23 cellular contexts compared by ENCODE assay signal in the genomic region with DNA sequence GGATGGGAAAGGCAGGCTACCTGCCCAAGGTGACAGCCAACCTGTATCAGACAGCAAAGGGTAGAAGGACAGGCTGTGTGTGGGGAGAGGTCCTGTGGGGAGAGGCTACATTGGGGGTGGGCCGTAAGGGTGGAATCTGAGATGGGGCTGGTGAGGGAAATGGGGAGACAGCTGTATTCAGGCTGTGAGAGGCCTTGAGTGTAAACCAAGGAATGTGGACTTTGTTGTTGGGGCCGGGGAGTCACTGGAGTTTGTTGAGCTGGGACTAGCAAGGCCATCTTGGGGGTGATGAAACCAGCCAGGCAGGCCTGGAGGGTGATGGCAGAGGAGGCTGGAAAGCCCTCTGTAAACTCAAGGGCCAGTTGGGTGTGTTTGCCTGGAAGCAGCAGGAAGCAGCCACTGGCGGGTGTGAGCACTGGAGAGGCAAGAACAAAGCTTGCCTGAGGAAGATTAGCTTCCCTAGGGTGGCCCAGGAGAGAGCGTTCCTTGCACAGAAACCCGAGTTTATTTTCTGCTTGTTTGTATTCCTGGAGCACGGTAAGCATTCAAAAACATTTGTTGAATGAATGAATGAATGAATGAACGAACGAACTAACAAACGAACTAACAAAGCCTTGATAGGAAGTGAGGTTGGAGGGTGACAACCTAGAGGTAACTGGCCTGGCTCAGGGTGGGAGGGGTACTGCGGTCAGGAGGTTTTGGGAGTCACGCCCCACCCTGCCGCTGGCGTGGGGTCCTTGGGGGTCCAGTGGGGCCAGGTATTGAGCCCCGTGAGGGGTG. TPM values are rescaled to one million over a fixed set of nuclear protein-coding genes. Genes with fewer than 3 reads are reported as not detected.
DNase-seq lines count a peak whose midpoint lies in the region; ATAC-seq, FAIRE-seq and TF ChIP-seq lines count a peak whose summit lies in the region.
"Had no signal": no experiment of that assay in that cellular context is flagged by ENCODE, and none has a peak within 500 bp of the region (broad histone marks: within the 10 kb centered on the region; RNA-seq: fewer than 3 reads in every experiment).

No MANE protein-coding gene starts in this region.

- TF ChIP-seq CTCF in K562 (IDR thresholded peaks at IDR 0.05 in 2 of 3, conservative IDR thresholded peaks at IDR 0.05 in 1 of 3; ENCODE audit: insufficient read depth in 2 of 3, low read depth in 1 of 3, low read length in 3 of 3) (no peak), gastroesophageal sphincter (IDR thresholded peaks at IDR 0.05) (no peak)

- H2AFZ ChIP-seq in K562 (ENCODE audit: low read depth, low read length), result no peak overlapping the region
- no peak overlapping the region for H2AFZ ChIP-seq in neuronal stem cell (ENCODE audit: low read length)

- no peak overlapping the region for H2AK5ac ChIP-seq in neuronal stem cell (ENCODE audit: low read depth, low read length)

- WGBS in K562 (ENCODE audit: insufficient coverage, low coverage, missing lambda C conversion rate), result 40% methylated on average over 14 of the region's 14 CpGs
- no CpG with 5 or more reads among the region's 14 CpGs for WGBS in neuronal stem cell (ENCODE audit: extremely low coverage in 2 of 2, insufficient read length in 2 of 2, insufficient replicate concordance in 1 of 2), 2 donors
- 72 to 85% methylated on average over 10 to 11 of the region's 14 CpGs for WGBS in gastroesophageal sphincter (ENCODE audit: low coverage in 1 of 2), 2 donors

- CTCF ChIA-PET in K562 (lab: Yijun Ruan, JAX; ENCODE audit: low intra/inter-chr PET ratio), result interaction anchor here (0.7 to 1.7 kb wide), 2 partner anchors 88 to 244 kb away, joined by 3 to 4 read pairs; no protein-coding TSS in a partner anchor

- H3K4me3 ChIP-seq in K562 (no peak overlapping the region), neuronal stem cell (ENCODE audit: low read length in 2 of 2) (no peak overlapping the region), gastroesophageal sphincter (no peak overlapping the region)
- H3K4me3 ChIP-seq: esophagus muscularis mucosa had no signal

- no peak overlapping the region for H3K23ac ChIP-seq in neuronal stem cell (ENCODE audit: low read depth, low read length, poor library complexity)

- no peaks in the 10 kb centered on the region for H3K36me3 ChIP-seq in K562 (ENCODE audit: control insufficient read depth, insufficient read depth, low read length)
- peaks cover 3 to 4% of the 10 kb centered on the region in 2 donors for H3K36me3 ChIP-seq in neuronal stem cell (replicated peaks in 1 of 2; ENCODE audit: control insufficient read depth in 2 of 2, insufficient read depth in 2 of 2, low read length in 2 of 2)
- no peaks in the 10 kb centered on the region for H3K36me3 ChIP-seq in gastroesophageal sphincter
- H3K36me3 ChIP-seq: esophagus muscularis mucosa had no signal

- H3K9ac ChIP-seq in K562 (ENCODE audit: insufficient read depth in 1 of 2, low read depth in 2 of 2, low read length in 2 of 2) (peak overlapping the region in 1 of 2 experiments; percentile 56; a peak in 1 of 4 replicates), neuronal stem cell (ENCODE audit: low read depth, low read length, poor library complexity) (peak overlapping the region; percentile 78)

- peak overlapping the region; percentile 34 for H2BK12ac ChIP-seq in neuronal stem cell (ENCODE audit: low read length)

- H3K9me3 ChIP-seq in K562 (replicated peaks; ENCODE audit: control insufficient read depth, insufficient read depth, low read depth, low read length) (no peaks in the 10 kb centered on the region), neuronal stem cell (replicated peaks in 1 of 2; ENCODE audit: control insufficient read depth in 2 of 2, insufficient read depth in 1 of 2, low read depth in 1 of 2, low read length in 2 of 2) (no peaks in the 10 kb centered on the region), gastroesophageal sphincter (no peaks in the 10 kb centered on the region)
- H3K9me3 ChIP-seq: esophagus muscularis mucosa had no signal

- peak overlapping the region; percentile 59 for H3K14ac ChIP-seq in neuronal stem cell (ENCODE audit: low read length)

- H3K27me3 ChIP-seq in K562 (ENCODE audit: control insufficient read depth in 2 of 2, insufficient read depth in 2 of 2, low read length in 2 of 2), result peaks cover 11 to 28% of the 10 kb centered on the region in 2 experiments
- no peaks in the 10 kb centered on the region for H3K27me3 ChIP-seq in neuronal stem cell (ENCODE audit: control insufficient read depth in 3 of 3, insufficient read depth in 3 of 3, low read depth in 1 of 3, low read length in 3 of 3)
- H3K27me3 ChIP-seq in gastroesophageal sphincter, result peaks cover 15% of the 10 kb centered on the region

- no peak for ATAC-seq in K562
- no peak for ATAC-seq in HG03108 (IDR thresholded peaks at IDR 0.05; ENCODE audit: unreplicated experiment)
- ATAC-seq in gastroesophageal sphincter, result no peak
- ATAC-seq: CD8-positive, alpha-beta T cell; Right ventricle myocardium inferior had no signal

- H3K79me2 ChIP-seq in K562 (ENCODE audit: control insufficient read depth, insufficient read depth, low read length), result no peaks in the 10 kb centered on the region

- intact Hi-C loops in K562 (cut with micrococcal nuclease), result loop anchor here (5.0 to 10.0 kb wide), 3 partner anchors 135 to 813 kb away; no protein-coding TSS in a partner anchor

- H4K91ac ChIP-seq in neuronal stem cell (ENCODE audit: low read depth, low read length, poor library complexity), result no peak overlapping the region

- peaks cover 4% of the 10 kb centered on the region; the same call in 1 of the 2 replicates for H4K20me1 ChIP-seq in K562 (replicated peaks; ENCODE audit: control insufficient read depth, insufficient read depth, low read length)

- no peaks in the 10 kb centered on the region for H3K79me1 ChIP-seq in neuronal stem cell (ENCODE audit: low read depth, low read length)

- no peak overlapping the region for H2BK5ac ChIP-seq in neuronal stem cell (ENCODE audit: low read length)

- no peak overlapping the region for H2BK120ac ChIP-seq in neuronal stem cell (ENCODE audit: low read depth, low read length)

- H2BK15ac ChIP-seq in neuronal stem cell (ENCODE audit: low read length), result no peak overlapping the region

- no peak for FAIRE-seq in K562 (lab: Jason Lieb, UNC)
- FAIRE-seq: kidney had no signal

- in situ Hi-C loops in K562 (cut with MboI), result loop anchor here (5.0 kb wide), 1 partner anchor 230 kb away; no protein-coding TSS in a partner anchor

- DNase-seq in NCI-H510A (lab: John Stamatoyannopoulos, UW), result peak; percentile 40
- no peak for DNase-seq in K562 (ENCODE audit: extremely low read depth in 1 of 4, low spot score in 3 of 4)
- no peak for DNase-seq in neuronal stem cell (ENCODE audit: low spot score)
- no peak for DNase-seq in activated CD4-positive, alpha-beta T cell treated with anti-CD3 and anti-CD28 coated beads for 48 hours
- DNase-seq: activated CD4-positive, alpha-beta memory T cell treated with anti-CD3 and anti-CD28 coated beads for 36 hours; activated CD4-positive, CD25-positive, alpha-beta regulatory T cell; activated T-cell treated with anti-CD3 and anti-CD28 coated beads, Interleukin-2, amount 50 U/mL, for 1 hour; CD8-positive, alpha-beta T cell; DMS79 treated with DMSO at 0.1 percent for 48 hours; effector CD8-positive, alpha-beta T cell; KG1; kidney; MV-4-11; occipital lobe; stimulated activated CD4-positive, alpha-beta T cell treated with anti-CD3 and anti-CD28 coated beads, Interleukin-4, amount 100 ng/mL, for 4 hours; T-helper 9 cell had no signal

- no peak for TF ChIP-seq EP300 in K562 (IDR thresholded peaks at IDR 0.05; ENCODE audit: low read length)
- no peak for TF ChIP-seq EP300 in gastroesophageal sphincter (IDR thresholded peaks at IDR 0.05)

- H3K4me2 ChIP-seq in K562 (ENCODE audit: insufficient read depth, low read length) (no peak overlapping the region), neuronal stem cell (ENCODE audit: insufficient read depth, low read length, poor library complexity, severe bottlenecking) (no peak overlapping the region)

- H3K18ac ChIP-seq in neuronal stem cell (ENCODE audit: low read length), result no peak overlapping the region

- no peak overlapping the region for H3K27ac ChIP-seq in K562 (ENCODE audit: extremely low read depth, low read depth, low read length)
- H3K27ac ChIP-seq in neuronal stem cell (replicated peaks; ENCODE audit: low read length), result no peak overlapping the region
- no peak overlapping the region for H3K27ac ChIP-seq in gastroesophageal sphincter
- H3K27ac ChIP-seq: esophagus muscularis mucosa had no signal

- H3K4me1 ChIP-seq in K562 (replicated peaks in 1 of 2; ENCODE audit: control insufficient read depth in 2 of 2, insufficient read depth in 2 of 2, low read length in 2 of 2) (peaks cover 3 to 27% of the 10 kb centered on the region in 2 experiments; a peak in 4 of 5 replicates), neuronal stem cell (ENCODE audit: control insufficient read depth in 2 of 2, insufficient read depth in 1 of 2, low read depth in 1 of 2, low read length in 2 of 2) (peaks cover under 1 to 3% of the 10 kb centered on the region in 2 donors), gastroesophageal sphincter (no peaks in the 10 kb centered on the region)

- no peaks in the 10 kb centered on the region for H3K9me1 ChIP-seq in K562 (ENCODE audit: control insufficient read depth, insufficient read depth, low read length)

- no peak overlapping the region for H3K4ac ChIP-seq in neuronal stem cell (ENCODE audit: low read length)

- no TSS peak for BruUV-seq in K562 (replicated peaks; lab: Mats Ljungman, UMichigan)

- no peak for TF ChIP-seq POLR2A in K562 (conservative IDR thresholded peaks at IDR 0.05)
- no peak for TF ChIP-seq POLR2A in gastroesophageal sphincter (IDR thresholded peaks at IDR 0.05)

- no peak overlapping the region for H4K8ac ChIP-seq in neuronal stem cell (ENCODE audit: low read depth, low read length)

- POLR2A ChIA-PET in K562 (lab: Yijun Ruan, JAX), result interaction anchor here (0.6 to 1.6 kb wide), 4 partner anchors 10 to 278 kb away, joined by 3 to 4 read pairs (median 4); a partner anchor contains a TSS

- no peak for TF ChIP-seq RAD21 in K562 (CRISPR knock-in tag; conservative IDR thresholded peaks at IDR 0.05 in 1 of 2, IDR thresholded peaks at IDR 0.05 in 1 of 2)

RNA-seq across cellular contexts. Expression of a gene that starts 18.9 kb away (rescaled TPM):
- total RNA-seq in K562 (2011; cell fraction: chromatin; rRNA removed; ENCODE audit: low replicate concordance), result 0.07 TPM in 1 of 2 replicates, not detected in the other
- under 0.01 TPM in 1 of 2 replicates, not detected in the other for total RNA-seq in K562 (2011; cell fraction: nucleolus; rRNA removed)
- total RNA-seq in K562 (2011; cell fraction: nucleoplasm; rRNA removed), result 0.07 TPM in 1 of 2 replicates, not detected in the other
- total RNA-seq in K562 (2014; rRNA removed) (not detected in 2 replicates), K562 (2014; rRNA removed; fragmentation: Illumina TruSeq; extraction: Trizol) (not detected in 2 replicates), K562 (2015; rRNA removed; fragmentation: Illumina TruSeq; extraction: Trizol) (not detected in 2 replicates), K562 (2021) (not detected in 2 replicates), gastroesophageal sphincter (under 1 TPM in 2 of 4 donors, not detected in 2; 0.08 to 0.20 TPM)
- polyA plus RNA-seq in K562 (2011; rRNA removed) (not detected in 2 replicates), K562 (2014; fragmentation: Illumina TruSeq; extraction: Trizol) (not detected in 2 replicates), K562 (2014; fragmentation: Nextera tagmentation; extraction: Ambion mirVana) (not detected), K562 (2014; rRNA removed) (not detected in 2 replicates)
- not detected in 2 replicates for polyA plus RNA-seq in K562 (2011; cell fraction: cytosol; rRNA removed)
- polyA plus RNA-seq in K562 (2011; cell fraction: nucleus; rRNA removed), result not detected in 2 replicates
- 0.01 TPM in 1 of 2 replicates, not detected in the other for polyA plus RNA-seq in K562 (2012)
- polyA minus RNA-seq in K562 (2011; rRNA and poly(A)+ RNA removed), result not detected in 2 replicates
- not detected in 2 replicates for polyA minus RNA-seq in K562 (2011; cell fraction: cytosol; rRNA and poly(A)+ RNA removed)
- under 0.01 TPM in 1 of 2 replicates, not detected in the other for polyA minus RNA-seq in K562 (2011; cell fraction: nucleus; rRNA and poly(A)+ RNA removed)
- 1.5 TPM for polyA plus RNA-seq in neuronal stem cell (2013, experiment 1 of 2)
- 1.5 TPM for polyA plus RNA-seq in neuronal stem cell (2013, experiment 2 of 2)

RNA-seq across cellular contexts. Expression of a gene that starts 32.9 kb away (rescaled TPM):
- total RNA-seq in K562 (2011; cell fraction: chromatin; rRNA removed; ENCODE audit: low replicate concordance), result 41.0 and 115 TPM in 2 replicates
- total RNA-seq in K562 (2011; cell fraction: nucleolus; rRNA removed), result 111 and 120 TPM in 2 replicates
- total RNA-seq in K562 (2011; cell fraction: nucleoplasm; rRNA removed), result 76.8 and 84.6 TPM in 2 replicates
- total RNA-seq in K562 (2014; rRNA removed) (237 and 302 TPM in 2 replicates), K562 (2014; rRNA removed; fragmentation: Illumina TruSeq; extraction: Trizol) (25.7 and 32.4 TPM in 2 replicates), K562 (2015; rRNA removed; fragmentation: Illumina TruSeq; extraction: Trizol) (67.7 and 68.7 TPM in 2 replicates), K562 (2021) (127 and 140 TPM in 2 replicates), gastroesophageal sphincter (10 to 100 TPM; 66.5 to 95.0 (median 86.6) TPM)
- polyA plus RNA-seq in K562 (2011; rRNA removed) (136 and 161 TPM in 2 replicates), K562 (2014; fragmentation: Illumina TruSeq; extraction: Trizol) (48.8 and 72.3 TPM in 2 replicates), K562 (2014; fragmentation: Nextera tagmentation; extraction: Ambion mirVana) (10 to 100 TPM in 1 of 2 experiments, 1 to 10 TPM in 1; 7.3 to 13.9 TPM), K562 (2014; rRNA removed) (300 and 346 TPM in 2 replicates)
- polyA plus RNA-seq in K562 (2011; cell fraction: cytosol; rRNA removed), result 293 and 491 TPM in 2 replicates
- polyA plus RNA-seq in K562 (2011; cell fraction: nucleus; rRNA removed), result 149 and 187 TPM in 2 replicates
- 197 and 211 TPM in 2 replicates for polyA plus RNA-seq in K562 (2012)
- polyA minus RNA-seq in K562 (2011; rRNA and poly(A)+ RNA removed), result 23.2 and 30.5 TPM in 2 replicates
- 26.2 and 27.7 TPM in 2 replicates for polyA minus RNA-seq in K562 (2011; cell fraction: cytosol; rRNA and poly(A)+ RNA removed)
- polyA minus RNA-seq in K562 (2011; cell fraction: nucleus; rRNA and poly(A)+ RNA removed), result 26.3 and 34.4 TPM in 2 replicates
- 110 TPM for polyA plus RNA-seq in neuronal stem cell (2013, experiment 1 of 2)
- 110 TPM for polyA plus RNA-seq in neuronal stem cell (2013, experiment 2 of 2)

RNA-seq across cellular contexts. Expression of a gene that starts 35.9 kb away (rescaled TPM):
- total RNA-seq in K562 (2011; cell fraction: chromatin; rRNA removed; ENCODE audit: low replicate concordance), result not detected in 2 replicates
- not detected in 2 replicates for total RNA-seq in K562 (2011; cell fraction: nucleolus; rRNA removed)
- not detected in 2 replicates for total RNA-seq in K562 (2011; cell fraction: nucleoplasm; rRNA removed)
- total RNA-seq in K562 (2014; rRNA removed) (not detected in 2 replicates), K562 (2014; rRNA removed; fragmentation: Illumina TruSeq; extraction: Trizol) (not detected in 2 replicates), K562 (2015; rRNA removed; fragmentation: Illumina TruSeq; extraction: Trizol) (not detected in 2 replicates), K562 (2021) (not detected in 2 replicates), gastroesophageal sphincter (not detected)
- polyA plus RNA-seq in K562 (2011; rRNA removed) (not detected in 2 replicates), K562 (2014; fragmentation: Illumina TruSeq; extraction: Trizol) (not detected in 2 replicates), K562 (2014; fragmentation: Nextera tagmentation; extraction: Ambion mirVana) (not detected), K562 (2014; rRNA removed) (not detected in 2 replicates)
- not detected in 2 replicates for polyA plus RNA-seq in K562 (2011; cell fraction: cytosol; rRNA removed)
- not detected in 2 replicates for polyA plus RNA-seq in K562 (2011; cell fraction: nucleus; rRNA removed)
- not detected in 2 replicates for polyA plus RNA-seq in K562 (2012)
- polyA minus RNA-seq in K562 (2011; rRNA and poly(A)+ RNA removed), result not detected in 2 replicates
- polyA minus RNA-seq in K562 (2011; cell fraction: cytosol; rRNA and poly(A)+ RNA removed), result not detected in 2 replicates
- polyA minus RNA-seq in K562 (2011; cell fraction: nucleus; rRNA and poly(A)+ RNA removed), result not detected in 2 replicates
- polyA plus RNA-seq in neuronal stem cell (2013, experiment 1 of 2), result 0.01 TPM
- polyA plus RNA-seq in neuronal stem cell (2013, experiment 2 of 2), result not detected
- total RNA-seq: activated CD4-positive, alpha-beta memory T cell treated with anti-CD3 and anti-CD28 coated beads for 36 hours; CD8-positive, alpha-beta T cell; esophagus muscularis mucosa; lung microvascular endothelial cell; renal cortical epithelial cell; Right ventricle myocardium inferior had no signal
- polyA plus RNA-seq: adipose tissue had no signal

RNA-seq across cellular contexts. Expression of a gene that starts 46.4 kb away (rescaled TPM):
- total RNA-seq in K562 (2011; cell fraction: chromatin; rRNA removed; ENCODE audit: low replicate concordance), result 6.4 and 11.3 TPM in 2 replicates
- 7.6 and 7.8 TPM in 2 replicates for total RNA-seq in K562 (2011; cell fraction: nucleolus; rRNA removed)
- 7.9 and 8.0 TPM in 2 replicates for total RNA-seq in K562 (2011; cell fraction: nucleoplasm; rRNA removed)
- total RNA-seq in K562 (2014; rRNA removed) (0.86 and 1.0 TPM in 2 replicates), K562 (2014; rRNA removed; fragmentation: Illumina TruSeq; extraction: Trizol) (0.87 and 0.99 TPM in 2 replicates), K562 (2015; rRNA removed; fragmentation: Illumina TruSeq; extraction: Trizol) (0.36 TPM in 1 of 2 replicates, not detected in the other), K562 (2021) (0.82 and 0.89 TPM in 2 replicates), gastroesophageal sphincter (not detected)
- polyA plus RNA-seq in K562 (2011; rRNA removed) (1.2 and 2.7 TPM in 2 replicates), K562 (2014; fragmentation: Illumina TruSeq; extraction: Trizol) (0.86 and 2.1 TPM in 2 replicates), K562 (2014; fragmentation: Nextera tagmentation; extraction: Ambion mirVana) (under 1 TPM; 0.72 to 0.99 TPM), K562 (2014; rRNA removed) (1.3 and 3.6 TPM in 2 replicates)
- polyA plus RNA-seq in K562 (2011; cell fraction: cytosol; rRNA removed), result 1.4 and 1.6 TPM in 2 replicates
- polyA plus RNA-seq in K562 (2011; cell fraction: nucleus; rRNA removed), result 9.4 and 9.7 TPM in 2 replicates
- 0.31 and 0.75 TPM in 2 replicates for polyA plus RNA-seq in K562 (2012)
- 0.57 and 0.60 TPM in 2 replicates for polyA minus RNA-seq in K562 (2011; rRNA and poly(A)+ RNA removed)
- not detected in 2 replicates for polyA minus RNA-seq in K562 (2011; cell fraction: cytosol; rRNA and poly(A)+ RNA removed)
- 2.0 and 3.6 TPM in 2 replicates for polyA minus RNA-seq in K562 (2011; cell fraction: nucleus; rRNA and poly(A)+ RNA removed)
- polyA plus RNA-seq in neuronal stem cell (2013, experiment 1 of 2), result 25.5 TPM
- 24.5 TPM for polyA plus RNA-seq in neuronal stem cell (2013, experiment 2 of 2)
- total RNA-seq: esophagus muscularis mucosa, lung microvascular endothelial cell had no signal
